In the genomic region with DNA sequence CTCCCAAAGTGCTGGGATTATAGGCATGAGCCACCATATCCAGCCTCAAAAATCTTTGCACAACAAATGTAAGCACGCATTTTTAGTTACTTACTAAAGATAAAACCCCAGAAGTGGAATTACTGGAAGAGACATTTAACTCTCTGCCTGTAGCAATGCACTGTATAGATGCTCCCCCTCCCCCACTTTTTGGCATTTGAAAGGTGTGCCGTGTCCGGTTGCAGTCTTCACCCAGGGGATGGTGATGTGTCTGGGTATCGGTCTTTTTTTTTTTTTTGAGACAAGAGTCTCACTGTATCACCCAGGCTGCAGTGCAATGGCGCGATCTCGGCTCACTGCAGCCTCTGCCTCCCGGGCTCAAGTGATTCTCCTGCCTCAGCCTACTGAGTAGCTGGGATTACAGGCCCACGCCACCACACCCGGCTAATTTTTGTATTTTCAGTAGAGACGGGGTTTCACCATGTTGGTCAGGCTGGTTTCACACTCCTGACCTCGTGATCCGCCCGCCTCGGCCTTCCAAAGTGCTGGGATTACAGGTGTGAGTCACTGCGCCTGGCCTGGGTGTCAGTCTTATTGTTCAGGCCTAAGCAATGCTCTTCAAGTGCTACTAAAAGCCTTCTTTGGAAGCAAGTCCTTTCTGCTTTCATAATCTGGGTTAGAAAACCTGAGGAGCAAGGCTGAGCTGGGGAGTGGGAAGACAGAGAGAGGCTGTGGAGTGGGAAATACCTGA, we compare ENCODE assay signal across 4 cellular contexts. TPM values are rescaled to one million over a fixed set of nuclear protein-coding genes. Genes with fewer than 3 reads are reported as not detected.
"Had no signal": no experiment of that assay in that cellular context is flagged by ENCODE, and none has a peak within 500 bp of the region (broad histone marks: within the 10 kb centered on the region; RNA-seq: fewer than 3 reads in every experiment).

No MANE protein-coding gene starts in this region.

RNA-seq across cellular contexts. Expression of gene SPATA12, which starts 23.0 kb away (rescaled TPM):
- total RNA-seq: K562, Right ventricle myocardium superior, SJSA1 had no signal
- polyA plus RNA-seq: IgD-negative memory B cell, K562 had no signal
